In genomic region chr20:52191132-52191435, GRCh38 we compare ENCODE assay signal across 8 cellular contexts. TPM values are rescaled to one million over a fixed set of nuclear protein-coding genes. Genes with fewer than 3 reads are reported as not detected.
A peak's percentile ranks its signal among the peaks of the same experiment; 100 is the strongest.
DNase-seq lines count a peak whose midpoint lies in the region; ATAC-seq and TF ChIP-seq lines count a peak whose summit lies in the region.

No MANE protein-coding gene starts in this region.

- no peaks in the 10 kb centered on the region for H3K27me3 Mint-ChIP-seq in natural killer cell treated with Interleukin-12 subunit alpha and Interleukin-12 subunit beta and Interleukin-15 and Interleukin-18, amount 100 ng/mL, for 72 hours

- H3K4me3 Mint-ChIP-seq in natural killer cell treated with Interleukin-12 subunit alpha and Interleukin-12 subunit beta and Interleukin-15 and Interleukin-18, amount 100 ng/mL, for 72 hours: peak overlapping the region; percentile 87

- TF ChIP-seq CTCF in epithelial cell of proximal tubule (conservative IDR thresholded peaks at IDR 0.05; ENCODE audit: low read depth, low read length): no peak

- H3K9me3 ChIP-seq in SJSA1 (replicated peaks): no peaks in the 10 kb centered on the region

- TF ChIP-seq POLR2A in GM18505 (IDR thresholded peaks at IDR 0.05; ENCODE audit: borderline replicate concordance, extremely low read depth, insufficient read depth, insufficient read length): no peak

- peaks cover 10 to 15% of the 10 kb centered on the region in 2 donors for H3K4me1 Mint-ChIP-seq in natural killer cell treated with Interleukin-12 subunit alpha and Interleukin-12 subunit beta and Interleukin-15 and Interleukin-18, amount 100 ng/mL, for 72 hours (ENCODE audit: low read depth in 2 of 2)

- ATAC-seq in HG02763 (IDR thresholded peaks at IDR 0.05; ENCODE audit: unreplicated experiment) (peak; percentile 17), GM18505 (IDR thresholded peaks at IDR 0.05; ENCODE audit: unreplicated experiment) (no peak)
- ATAC-seq in natural killer cell treated with Interleukin-12 subunit alpha and Interleukin-12 subunit beta and Interleukin-15 and Interleukin-18, amount 100 ng/mL, for 72 hours: peak in 1 of 2 donors; percentile 70

- H3K4me3 ChIP-seq in SJSA1 (peak overlapping the region; percentile 69), epithelial cell of proximal tubule (ENCODE audit: low read depth, low read length) (peak overlapping the region; percentile 70)

- H3K9me3 Mint-ChIP-seq in natural killer cell treated with Interleukin-12 subunit alpha and Interleukin-12 subunit beta and Interleukin-15 and Interleukin-18, amount 100 ng/mL, for 72 hours: no peaks in the 10 kb centered on the region

- H3K27ac ChIP-seq in SJSA1: peak overlapping the region; percentile 35; the same call in 1 of the 2 replicates

- no peaks in the 10 kb centered on the region for H3K36me3 Mint-ChIP-seq in natural killer cell treated with Interleukin-12 subunit alpha and Interleukin-12 subunit beta and Interleukin-15 and Interleukin-18, amount 100 ng/mL, for 72 hours

- DNase-seq in NCI-H2081 (lab: John Stamatoyannopoulos, UW) (peak; percentile 51 to 56), NCI-H2081 treated with DMSO at 0.1 percent for 48 hours (lab: John Stamatoyannopoulos, UW) (no peak), SJSA1 (ENCODE audit: low read depth in 1 of 2, low spot score in 2 of 2) (no peak), epithelial cell of proximal tubule (ENCODE audit: low read depth) (no peak), NCI-H2029 treated with DMSO at 0.1 percent for 48 hours (lab: John Stamatoyannopoulos, UW) (no peak)
- no peak for DNase-seq in natural killer cell treated with Interleukin-12 subunit alpha and Interleukin-12 subunit beta and Interleukin-15 and Interleukin-18, amount 100 ng/mL, for 72 hours (ENCODE audit: low spot score)

- peaks cover 7% of the 10 kb centered on the region for H3K36me3 ChIP-seq in SJSA1

- H3K4me1 ChIP-seq in SJSA1 (replicated peaks): peaks cover 16% of the 10 kb centered on the region

- peak overlapping the region; percentile 78 to 88 for H3K27ac Mint-ChIP-seq in natural killer cell treated with Interleukin-12 subunit alpha and Interleukin-12 subunit beta and Interleukin-15 and Interleukin-18, amount 100 ng/mL, for 72 hours

- H3K27me3 ChIP-seq in SJSA1 (replicated peaks): no peaks in the 10 kb centered on the region

RNA-seq across cellular contexts. Expression of gene ZFP64, which starts 0.5 kb away (rescaled TPM):
- 5.6 and 6.8 TPM in 2 replicates for total RNA-seq in SJSA1 (2014; rRNA removed; shearing (Covaris generic))
- 54.3 and 66.4 TPM in 2 replicates for total RNA-seq in epithelial cell of proximal tubule
- total RNA-seq in natural killer cell treated with Interleukin-12 subunit alpha and Interleukin-12 subunit beta and Interleukin-15 and Interleukin-18, amount 100 ng/mL, for 72 hours: 10 to 100 TPM in 1 of 2 donors, 1 to 10 TPM in 1; 9.2 to 13.8 TPM

Comparison
In these comparisons a context has a peak if more than half of its experiments do, and no peak if none do; other contexts are left out.
1. DNase-seq: peak in NCI-H2081 (2 of 2); none in NCI-H2081 treated with DMSO at 0.1 percent for 48 hours (single experiment), SJSA1 (0 of 2), epithelial cell of proximal tubule (single experiment), natural killer cell treated with Interleukin-12 subunit alpha and Interleukin-12 subunit beta and Interleukin-15 and Interleukin-18, amount 100 ng/mL, for 72 hours (single experiment) and NCI-H2029 treated with DMSO at 0.1 percent for 48 hours (single experiment).